9 cellular contexts compared by ENCODE assay signal in the genomic region with DNA sequence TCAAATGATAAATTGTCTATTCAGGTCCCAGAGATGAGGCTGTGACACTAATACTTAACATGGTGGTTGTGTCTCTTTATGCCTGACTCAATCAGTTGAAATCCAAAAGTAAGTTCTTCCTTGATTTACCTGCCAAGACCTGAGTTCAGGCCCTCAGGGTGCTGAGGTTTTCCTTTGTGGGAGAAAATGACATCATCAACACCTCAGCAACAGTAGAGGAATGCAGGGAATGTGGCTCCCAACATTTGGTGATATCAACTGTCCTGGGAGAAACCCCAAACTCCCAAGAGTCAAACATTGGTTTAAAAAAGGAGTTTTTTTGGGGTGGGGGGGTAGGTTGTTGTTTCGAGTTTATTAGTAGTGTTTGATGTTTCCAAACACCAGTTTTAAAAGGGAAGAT. TPM values are rescaled to one million over a fixed set of nuclear protein-coding genes. Genes with fewer than 3 reads are reported as not detected.
A peak's percentile ranks its signal among the peaks of the same experiment; 100 is the strongest.
DNase-seq lines count a peak whose midpoint lies in the region; TF ChIP-seq lines count a peak whose summit lies in the region.
"Had no signal": no experiment of that assay in that cellular context is flagged by ENCODE, and none has a peak within 500 bp of the region (broad histone marks: within the 10 kb centered on the region; RNA-seq: fewer than 3 reads in every experiment).

No MANE protein-coding gene starts in this region.

- H2AFZ ChIP-seq in GM23248 = no peak overlapping the region; the same call in 1 of the 2 replicates
- no peak overlapping the region for H2AFZ ChIP-seq in trophoblast cell (ENCODE audit: insufficient read depth, low read length, poor library complexity)

- H2BK12ac ChIP-seq in trophoblast cell (ENCODE audit: low read length) = peak overlapping the region; percentile 50

- H3K27me3 ChIP-seq in GM23248 (replicated peaks; ENCODE audit: insufficient read depth) (peaks cover 14% of the 10 kb centered on the region), trophoblast cell (ENCODE audit: insufficient read depth, low read length) (no peaks in the 10 kb centered on the region)

- no peak overlapping the region for H3K4ac ChIP-seq in trophoblast cell (ENCODE audit: low read depth, low read length)

- H2AK5ac ChIP-seq in trophoblast cell (ENCODE audit: low read length) = peak overlapping the region; percentile 74

- no peak overlapping the region for H3K23ac ChIP-seq in trophoblast cell (ENCODE audit: low read length)

- H3K4me2 ChIP-seq in GM23248 (ENCODE audit: unreplicated experiment) (peak overlapping the region; percentile 67), trophoblast cell (ENCODE audit: low read length) (no peak overlapping the region)

- no peaks in the 10 kb centered on the region for H4K20me1 ChIP-seq in GM23248 (ENCODE audit: insufficient read depth)

- H2BK120ac ChIP-seq in trophoblast cell (ENCODE audit: insufficient read depth, low read length, poor library complexity) = peak overlapping the region; percentile 83

- no peak for TF ChIP-seq CTCF in epithelial cell of esophagus (IDR thresholded peaks at IDR 0.05; ENCODE audit: insufficient read depth, low read depth, low read length, missing control alignments)

- in situ Hi-C loops in GM23248 (cut with MboI) (no loop called here), KBM-7 (cut with MboI; ENCODE audit: low pct_unique_long_range_greater_than_20kb, low sequenced_read_pairs) (no loop called here)

- H3K4me1 ChIP-seq in GM23248 (ENCODE audit: insufficient read depth) = peaks cover 21% of the 10 kb centered on the region
- peaks cover 3 to 8% of the 10 kb centered on the region in 2 experiments for H3K4me1 ChIP-seq in trophoblast cell (ENCODE audit: control insufficient read depth in 1 of 2, insufficient read depth in 2 of 2, low read length in 2 of 2)

- H3K9ac ChIP-seq in GM23248 (no peak overlapping the region), trophoblast cell (ENCODE audit: low read length) (no peak overlapping the region)

- H4K8ac ChIP-seq in trophoblast cell (ENCODE audit: low read depth, low read length) = no peak overlapping the region

- no peaks in the 10 kb centered on the region for H3K9me3 ChIP-seq in GM23248 (ENCODE audit: low read depth)
- no peaks in the 10 kb centered on the region for H3K9me3 ChIP-seq in trophoblast cell (ENCODE audit: insufficient read depth, low read depth, low read length)

- H3K79me1 ChIP-seq in trophoblast cell (ENCODE audit: low read length) = peaks cover 5% of the 10 kb centered on the region

- H3K27ac ChIP-seq in GM23248 (peak overlapping the region; percentile 45; the same call in 1 of the 2 replicates), trophoblast cell (ENCODE audit: low read depth, low read length) (peak overlapping the region; percentile 85)

- no peaks in the 10 kb centered on the region for H3K36me3 ChIP-seq in GM23248 (ENCODE audit: low read depth)
- no peaks in the 10 kb centered on the region for H3K36me3 ChIP-seq in trophoblast cell (ENCODE audit: control insufficient read depth in 1 of 2, insufficient read depth in 2 of 2, low read length in 2 of 2)

- DNase-seq in GM23248 = peak; percentile 43
- DNase-seq in RPMI7951 (ENCODE audit: low read depth) = peak; percentile 71
- DNase-seq in epithelial cell of esophagus (ENCODE audit: low read depth) = peak; percentile 98
- no peak for DNase-seq in trophoblast cell
- no peak for DNase-seq in NCI-H2227 (lab: John Stamatoyannopoulos, UW; ENCODE audit: unreplicated experiment)
- no peak for DNase-seq in KBM-7
- no peak for DNase-seq in effector CD4-positive, alpha-beta T cell
- no peak for DNase-seq in NCI-H1105 treated with DMSO at 0.1 percent for 48 hours (lab: John Stamatoyannopoulos, UW)
- DNase-seq: NCI-H345 had no signal

- H3K14ac ChIP-seq in trophoblast cell (ENCODE audit: low read length) = no peak overlapping the region

- H4K12ac ChIP-seq in trophoblast cell (ENCODE audit: low read depth, low read length) = no peak overlapping the region

- H4K91ac ChIP-seq in trophoblast cell (ENCODE audit: low read depth, low read length) = peak overlapping the region; percentile 35

- H3K9me2 ChIP-seq in GM23248 (ENCODE audit: insufficient read depth) = no peaks in the 10 kb centered on the region

- peak overlapping the region; percentile 23; the same call in 1 of the 2 replicates for H3K4me3 ChIP-seq in GM23248
- H3K4me3 ChIP-seq in epithelial cell of esophagus (ENCODE audit: low read length) = no peak overlapping the region
- H3K4me3 ChIP-seq in trophoblast cell (ENCODE audit: low read depth, low read length) = no peak overlapping the region

- 0 to 7% methylated on average over 1 of the region's 1 CpG for WGBS in GM23248 (ENCODE audit: low coverage in 1 of 2, low lambda C conversion rate in 2 of 2, missing lambda C conversion rate in 2 of 2), 2 experiments
- 100% methylated on average over 1 of the region's 1 CpG for WGBS in trophoblast cell (ENCODE audit: extremely low coverage, insufficient coverage, insufficient read length)

- no peaks in the 10 kb centered on the region for H3K79me2 ChIP-seq in GM23248 (ENCODE audit: insufficient read depth)
- H3K79me2 ChIP-seq in trophoblast cell (ENCODE audit: control insufficient read depth, insufficient read depth, low read length, poor library complexity) = no peaks in the 10 kb centered on the region

- H3F3A ChIP-seq in GM23248 (ENCODE audit: insufficient read depth) = peaks cover 15% of the 10 kb centered on the region

- H2BK5ac ChIP-seq in trophoblast cell (ENCODE audit: low read depth, low read length, poor library complexity) = peak overlapping the region; percentile 27

- H3K18ac ChIP-seq in trophoblast cell (ENCODE audit: low read length) = peak overlapping the region; percentile 56

RNA-seq across cellular contexts. Expression of gene RNF43, which starts 14.7 kb away (rescaled TPM):
- under 0.01 TPM in 1 of 2 replicates, not detected in the other for total RNA-seq in GM23248 (2014; rRNA removed; shearing (Covaris generic))
- 0.23 TPM in 1 of 2 replicates, not detected in the other for polyA plus RNA-seq in GM23248 (2016; fragmentation: Nextera tagmentation; extraction: Ambion mirVana)
- total RNA-seq in RPMI7951 (2014; rRNA removed; shearing (Covaris generic)) = 0.12 TPM in 1 of 2 replicates, not detected in the other
- 3.6 and 3.8 TPM in 2 replicates for polyA plus RNA-seq in trophoblast cell (2013)

RNA-seq across cellular contexts. Expression of gene SUPT4H1, which starts 50.7 kb away (rescaled TPM):
- total RNA-seq in GM23248 (2014; rRNA removed; shearing (Covaris generic)) = 48.7 and 57.1 TPM in 2 replicates
- polyA plus RNA-seq in GM23248 (2016; fragmentation: Nextera tagmentation; extraction: Ambion mirVana) = 88.7 and 92.1 TPM in 2 replicates
- total RNA-seq in RPMI7951 (2014; rRNA removed; shearing (Covaris generic)) = 61.0 and 61.4 TPM in 2 replicates
- polyA plus RNA-seq in trophoblast cell (2013) = 63.5 and 64.6 TPM in 2 replicates

Comparison
In these comparisons a context has a peak if more than half of its experiments do, and no peak if none do; other contexts are left out.
1. DNase-seq: peak in GM23248 (single experiment), RPMI7951 (single experiment) and epithelial cell of esophagus (single experiment); none in trophoblast cell (0 of 2), NCI-H2227 (single experiment), KBM-7 (single experiment), effector CD4-positive, alpha-beta T cell (single experiment) and NCI-H1105 treated with DMSO at 0.1 percent for 48 hours (single experiment).